In genomic region chr5:444226-444625, GRCh38 we compare ENCODE assay signal across 9 cellular contexts. TPM values are rescaled to one million over a fixed set of nuclear protein-coding genes. Genes with fewer than 3 reads are reported as not detected.
DNase-seq lines count a peak whose midpoint lies in the region; ATAC-seq and TF ChIP-seq lines count a peak whose summit lies in the region.
"Had no signal": no experiment of that assay in that cellular context is flagged by ENCODE, and none has a peak within 500 bp of the region (broad histone marks: within the 10 kb centered on the region; RNA-seq: fewer than 3 reads in every experiment).

No MANE protein-coding gene starts in this region.

- peak overlapping the region; percentile 98 to 99 for H3K4me3 Mint-ChIP-seq in stimulated activated naive B cell treated with anti-CD40 and anti-IgM and Interleukin-4, amounts not matched to agents 10 μg/mL and 1 μg/mL and 100 μg/mL, for 72 hours

- no peaks in the 10 kb centered on the region for H3K9me3 ChIP-seq in hepatocyte (ENCODE audit: low read depth)
- no peaks in the 10 kb centered on the region for H3K9me3 ChIP-seq in vagina

- H3K27me3 ChIP-seq in hepatocyte, result no peaks in the 10 kb centered on the region
- no peaks in the 10 kb centered on the region for H3K27me3 ChIP-seq in vagina

- peaks cover 7% of the 10 kb centered on the region for H3K4me1 ChIP-seq in hepatocyte (ENCODE audit: insufficient read depth)
- peaks cover 26% of the 10 kb centered on the region for H3K4me1 ChIP-seq in vagina

- H3K27me3 Mint-ChIP-seq in stimulated activated naive B cell treated with anti-CD40 and anti-IgM and Interleukin-4, amounts not matched to agents 10 μg/mL and 1 μg/mL and 100 μg/mL, for 72 hours, result peaks cover 0 to 5% of the 10 kb centered on the region in 2 donors

- TF ChIP-seq POLR2A in vagina (IDR thresholded peaks at IDR 0.05), result no peak

- H3K4me2 ChIP-seq in hepatocyte, result peak overlapping the region; percentile 86

- ATAC-seq in activated CD4-positive, CD25-positive, alpha-beta regulatory T cell treated with anti-CD3 and anti-CD28 coated beads, Interleukin-2, amount 50 U/mL, for 24 hours, result no peak
- ATAC-seq in stimulated activated naive B cell treated with anti-CD40 and anti-IgM and Interleukin-4, amounts not matched to agents 10 μg/mL and 1 μg/mL and 100 μg/mL, for 72 hours (replicated peaks), result no peak

- peak; percentile 0 for DNase-seq in activated CD4-positive, CD25-positive, alpha-beta regulatory T cell treated with anti-CD3 and anti-CD28 coated beads, Interleukin-2, amount 50 U/mL, for 72 hours
- no peak for DNase-seq in hepatocyte (ENCODE audit: low spot score)
- DNase-seq in stimulated activated naive B cell treated with anti-CD40 and anti-IgM and Interleukin-4, amounts not matched to agents 10 μg/mL and 1 μg/mL and 100 μg/mL, for 72 hours, result no peak
- no peak for DNase-seq in cerebellar nuclear complex (lab: John Stamatoyannopoulos, UW)
- no peak for DNase-seq in vagina (ENCODE audit: extremely low spot score in 2 of 2)
- no peak for DNase-seq in NAMALWA (ENCODE audit: low spot score)
- DNase-seq: effector CD8-positive, alpha-beta T cell had no signal

- H3K36me3 ChIP-seq in hepatocyte (replicated peaks; ENCODE audit: insufficient read depth, low read depth) (no peaks in the 10 kb centered on the region), vagina (peaks cover 0 to 29% of the 10 kb centered on the region in 2 donors)

- peak overlapping the region; percentile 98 for H3K27ac Mint-ChIP-seq in stimulated activated naive B cell treated with anti-CD40 and anti-IgM and Interleukin-4, amounts not matched to agents 10 μg/mL and 1 μg/mL and 100 μg/mL, for 72 hours

- H2AFZ ChIP-seq in hepatocyte, result no peak overlapping the region

- peaks cover 49 to 88% of the 10 kb centered on the region in 2 donors for H3K4me1 Mint-ChIP-seq in stimulated activated naive B cell treated with anti-CD40 and anti-IgM and Interleukin-4, amounts not matched to agents 10 μg/mL and 1 μg/mL and 100 μg/mL, for 72 hours

- H3K79me2 ChIP-seq in hepatocyte, result peaks cover 53% of the 10 kb centered on the region

- no peaks in the 10 kb centered on the region for H3K9me2 ChIP-seq in hepatocyte (replicated peaks; ENCODE audit: insufficient read depth)

- intact Hi-C loops in vagina (cut with DNase I), result no loop called here

- peaks cover 57 to 79% of the 10 kb centered on the region in 2 donors for H3K36me3 Mint-ChIP-seq in stimulated activated naive B cell treated with anti-CD40 and anti-IgM and Interleukin-4, amounts not matched to agents 10 μg/mL and 1 μg/mL and 100 μg/mL, for 72 hours

- H3K27ac ChIP-seq in hepatocyte (no peak overlapping the region), vagina (no peak overlapping the region)

- TF ChIP-seq CTCF in WI38 (IDR thresholded peaks at IDR 0.05; ENCODE audit: low read depth, low read length) (no peak), hepatocyte (IDR thresholded peaks at IDR 0.05; ENCODE audit: poor library complexity) (no peak), vagina (IDR thresholded peaks at IDR 0.05) (no peak)

- peaks cover 5% of the 10 kb centered on the region for H4K20me1 ChIP-seq in hepatocyte (ENCODE audit: insufficient read depth, poor library complexity, severe bottlenecking)

- 95% methylated on average over 8 of the region's 8 CpGs for WGBS in hepatocyte (ENCODE audit: low lambda C conversion rate, missing lambda C conversion rate)

- peak overlapping the region; percentile 79 for H3K4me3 ChIP-seq in WI38 (ENCODE audit: low read depth, low read length)
- no peak overlapping the region for H3K4me3 ChIP-seq in hepatocyte
- peak overlapping the region in 1 of 2 donors; percentile 96 for H3K4me3 ChIP-seq in vagina

- no peaks in the 10 kb centered on the region for H3K9me3 Mint-ChIP-seq in stimulated activated naive B cell treated with anti-CD40 and anti-IgM and Interleukin-4, amounts not matched to agents 10 μg/mL and 1 μg/mL and 100 μg/mL, for 72 hours

RNA-seq across cellular contexts. Expression of gene EXOC3, which starts 1.2 kb away (rescaled TPM):
- total RNA-seq in hepatocyte (30.9 and 38.3 TPM in 2 replicates), vagina (67.5 TPM)
- 36.1 and 45.3 TPM in 2 replicates for polyA plus RNA-seq in hepatocyte
